Comparison of ENCODE assay signal across 8 cellular contexts in genomic region chr16:21820908-21821465, GRCh38. TPM values are rescaled to one million over a fixed set of nuclear protein-coding genes. Genes with fewer than 3 reads are reported as not detected.
A peak's percentile ranks its signal among the peaks of the same experiment; 100 is the strongest.
DNase-seq lines count a peak whose midpoint lies in the region; ATAC-seq and TF ChIP-seq lines count a peak whose summit lies in the region.
"Not testable (repeated sequence)": the region's sequence is repeated elsewhere in the genome, so short reads cannot be mapped to it uniquely, and the experiment has no call there.

No MANE protein-coding gene starts in this region.

- H3K4me3 ChIP-seq in HUES48 (ENCODE audit: low read depth, low read length), result peak overlapping the region; percentile 94
- H3K4me3 ChIP-seq in epithelial cell of esophagus (ENCODE audit: low read length), result peak overlapping the region; percentile 58
- H3K4me3 ChIP-seq in kidney epithelial cell (ENCODE audit: low read depth, low read length), result peak overlapping the region; percentile 45
- H3K4me3 ChIP-seq in neuron (ENCODE audit: low read length), result peak overlapping the region; percentile 61

- not testable (repeated sequence) for TF ChIP-seq CTCF in CD4-positive, alpha-beta T cell (IDR thresholded peaks at IDR 0.05); epithelial cell of esophagus (IDR thresholded peaks at IDR 0.05; ENCODE audit: insufficient read depth, low read depth, low read length, missing control alignments); kidney epithelial cell (IDR thresholded peaks at IDR 0.05; ENCODE audit: insufficient read depth, low read length, poor library complexity, severe bottlenecking)

- not testable (repeated sequence) for DNase-seq in CD4-positive, alpha-beta T cell; activated naive CD8-positive, alpha-beta T cell treated with anti-CD3 and anti-CD28 coated beads for 36 hours; epithelial cell of esophagus (ENCODE audit: low read depth); kidney epithelial cell (ENCODE audit: low read depth)
- DNase-seq in SW480 (ENCODE audit: low spot score), result peak; percentile 5
- peak; percentile 7 for DNase-seq in superior temporal gyrus (ENCODE audit: extremely low spot score)

- not testable (repeated sequence) for H3K27me3 Mint-ChIP-seq in CD4-positive, alpha-beta T cell; activated naive CD8-positive, alpha-beta T cell treated with anti-CD3 and anti-CD28 coated beads for 36 hours

- H3K4me3 Mint-ChIP-seq in CD4-positive, alpha-beta T cell, result peak overlapping the region; percentile 92
- H3K4me3 Mint-ChIP-seq in activated naive CD8-positive, alpha-beta T cell treated with anti-CD3 and anti-CD28 coated beads for 36 hours, result peak overlapping the region; percentile 87

- POLR2A ChIA-PET in CD4-positive, alpha-beta T cell (lab: Charles Lee), result interaction anchor here (3.0 kb wide), 1 partner anchor 132 kb away, joined by 18 read pairs; the partner anchor contains the start of gene UQCRC2

- H3K36me3 ChIP-seq in HUES48 (ENCODE audit: control insufficient read depth, insufficient read depth, low read length); kidney epithelial cell (ENCODE audit: control insufficient read depth, insufficient read depth, low read length); neuron (ENCODE audit: insufficient read depth, low read length): not testable (repeated sequence)

- H3K27ac ChIP-seq in CD4-positive, alpha-beta T cell (ENCODE audit: low read depth, low read length), result peak overlapping the region; percentile 90
- not testable (repeated sequence) for H3K27ac ChIP-seq in HUES48 (ENCODE audit: low read depth, low read length)

- H3K9me3 ChIP-seq in CD4-positive, alpha-beta T cell (ENCODE audit: control insufficient read depth, low read length); HUES48 (ENCODE audit: control insufficient read depth, insufficient read depth, low read length); neuron (ENCODE audit: low read length): not testable (repeated sequence)

- CTCF ChIA-PET in CD4-positive, alpha-beta T cell (lab: Charles Lee), result not testable (repeated sequence)

- intact Hi-C loops in CD4-positive, alpha-beta T cell (cut with DNase I, micrococcal nuclease), result loop anchor here (5.0 to 10.0 kb wide), 2 partner anchors 131 to 364 kb away; partner anchors contain the start of gene UQCRC2 (in 1 of the 2)

- H3K36me3 Mint-ChIP-seq in CD4-positive, alpha-beta T cell (ENCODE audit: low read depth), result peaks cover 28% of the 10 kb centered on the region
- not testable (repeated sequence) for H3K36me3 Mint-ChIP-seq in activated naive CD8-positive, alpha-beta T cell treated with anti-CD3 and anti-CD28 coated beads for 36 hours

- ATAC-seq in CD4-positive, alpha-beta T cell (ENCODE audit: poor library complexity), result not testable (repeated sequence)

- not testable (repeated sequence) for H3K4me1 ChIP-seq in HUES48 (ENCODE audit: control insufficient read depth, insufficient read depth, low read length); neuron (ENCODE audit: insufficient read depth, low read length)

- not testable (repeated sequence) for H3K9me3 Mint-ChIP-seq in CD4-positive, alpha-beta T cell; activated naive CD8-positive, alpha-beta T cell treated with anti-CD3 and anti-CD28 coated beads for 36 hours

- peaks cover 26% of the 10 kb centered on the region for H3K4me1 Mint-ChIP-seq in CD4-positive, alpha-beta T cell (ENCODE audit: low read depth)
- peaks cover 21% of the 10 kb centered on the region for H3K4me1 Mint-ChIP-seq in activated naive CD8-positive, alpha-beta T cell treated with anti-CD3 and anti-CD28 coated beads for 36 hours

- H3K27ac Mint-ChIP-seq in CD4-positive, alpha-beta T cell, result peak overlapping the region; percentile 97
- peak overlapping the region; percentile 95 for H3K27ac Mint-ChIP-seq in activated naive CD8-positive, alpha-beta T cell treated with anti-CD3 and anti-CD28 coated beads for 36 hours

- peak overlapping the region; percentile 39 for H2AFZ ChIP-seq in neuron (ENCODE audit: low read depth, low read length)

- H3K9ac ChIP-seq in HUES48 (ENCODE audit: low read depth, low read length), result peak overlapping the region; percentile 96; the same call in 1 of the 2 replicates

- not testable (repeated sequence) for H3K27me3 ChIP-seq in CD4-positive, alpha-beta T cell (ENCODE audit: control insufficient read depth, insufficient read depth, low read length); HUES48 (ENCODE audit: control insufficient read depth, insufficient read depth, low read length); kidney epithelial cell (ENCODE audit: control insufficient read depth, insufficient read depth, low read length); neuron (ENCODE audit: insufficient read depth, low read length)

RNA-seq across cellular contexts. Expression of gene NPIPB4, which starts 36.6 kb away (rescaled TPM):
- 100 to 1,000 TPM; 185 to 206 TPM for total RNA-seq in CD4-positive, alpha-beta T cell
- total RNA-seq in activated naive CD8-positive, alpha-beta T cell treated with anti-CD3 and anti-CD28 coated beads for 36 hours, result 10 to 100 TPM; 82.4 to 92.7 TPM
- 19.8 and 41.4 TPM in 2 replicates for total RNA-seq in kidney epithelial cell
